In genomic region chr6:99611148-99611547, GRCh38 we compare ENCODE assay signal across 1 cellular context.
TF ChIP-seq lines count a peak whose summit lies in the region.

No MANE protein-coding gene starts in this region.

TF ChIP-seq in GM23338, 12 proteins besides CTCF, POLR2A, EP300 and RAD21 (continued from another document):
- no peak for TF ChIP-seq REST (IDR thresholded peaks at IDR 0.05; ENCODE audit: unreplicated experiment)
